In genomic region chr11:61342207-61342803, GRCh38 we compare ENCODE assay signal across 20 cellular contexts. TPM values are rescaled to one million over a fixed set of nuclear protein-coding genes. Genes with fewer than 3 reads are reported as not detected.
A peak's percentile ranks its signal among the peaks of the same experiment; 100 is the strongest.
DNase-seq lines count a peak whose midpoint lies in the region; ATAC-seq and TF ChIP-seq lines count a peak whose summit lies in the region.
"Had no signal": no experiment of that assay in that cellular context is flagged by ENCODE, and none has a peak within 500 bp of the region (broad histone marks: within the 10 kb centered on the region; RNA-seq: fewer than 3 reads in every experiment).

No MANE protein-coding gene starts in this region.

- no peak overlapping the region for H3K9ac ChIP-seq in mammary epithelial cell (ENCODE audit: insufficient read depth, low read length)

- H3K9me3 ChIP-seq in mammary epithelial cell (replicated peaks; ENCODE audit: insufficient read depth, low read length) = no peaks in the 10 kb centered on the region
- no peaks in the 10 kb centered on the region for H3K9me3 ChIP-seq in lung (ENCODE audit: control insufficient read depth in 2 of 2, insufficient read depth in 1 of 2, low read length in 1 of 2)

- H2AFZ ChIP-seq in mammary epithelial cell (ENCODE audit: low read depth, low read length) = no peak overlapping the region

- H3K27me3 Mint-ChIP-seq in MCF 10A (ENCODE audit: insufficient read depth, unreplicated experiment) (no peaks in the 10 kb centered on the region), activated B cell treated with CpG ODN at 0.5 μM for 24 hours (no peaks in the 10 kb centered on the region)
- H3K27me3 Mint-ChIP-seq: CD4-positive, alpha-beta memory T cell had no signal

- BruUV-seq in MCF 10A (replicated peaks; lab: Mats Ljungman, UMichigan) (no TSS peak), mammary epithelial cell (replicated peaks; lab: Mats Ljungman, UMichigan) (no TSS peak)

- H3K9me3 Mint-ChIP-seq in MCF 10A (ENCODE audit: unreplicated experiment) (no peaks in the 10 kb centered on the region), activated B cell treated with CpG ODN at 0.5 μM for 24 hours (no peaks in the 10 kb centered on the region)
- H3K9me3 Mint-ChIP-seq: CD4-positive, alpha-beta memory T cell had no signal

- no peak overlapping the region for H3K4me3 ChIP-seq in mammary epithelial cell (replicated peaks in 1 of 3; ENCODE audit: insufficient read depth in 1 of 3, low read depth in 2 of 3, low read length in 3 of 3)
- no peak overlapping the region for H3K4me3 ChIP-seq in lung
- H3K4me3 ChIP-seq: GM12878 had no signal

- H3K4me1 Mint-ChIP-seq in MCF 10A (ENCODE audit: insufficient read depth, unreplicated experiment) (no peaks in the 10 kb centered on the region), activated B cell treated with CpG ODN at 0.5 μM for 24 hours (peaks cover 30% of the 10 kb centered on the region)
- H3K4me1 Mint-ChIP-seq: CD4-positive, alpha-beta memory T cell had no signal

- TF ChIP-seq CTCF in MCF 10A (IDR thresholded peaks at IDR 0.05; ENCODE audit: unreplicated experiment) (no peak), mammary epithelial cell (conservative IDR thresholded peaks at IDR 0.05 in 1 of 2, IDR thresholded peaks at IDR 0.05 in 1 of 2; ENCODE audit: extremely low read depth in 1 of 2, insufficient read depth in 1 of 2, low read depth in 1 of 2, low read length in 2 of 2) (no peak), activated B cell treated with CpG ODN at 0.5 μM for 24 hours (IDR thresholded peaks at IDR 0.05) (no peak), lung (IDR thresholded peaks at IDR 0.05; ENCODE audit: control extremely low read depth, extremely low read depth) (no peak)

- H3K27ac Mint-ChIP-seq in MCF 10A (ENCODE audit: low read depth, unreplicated experiment) (peak overlapping the region; percentile 74), activated B cell treated with CpG ODN at 0.5 μM for 24 hours (peak overlapping the region; percentile 12)

- H3K4me1 ChIP-seq in mammary epithelial cell (ENCODE audit: insufficient read depth, low read length) (no peaks in the 10 kb centered on the region), lung (ENCODE audit: control insufficient read depth in 2 of 2, insufficient read depth in 2 of 2, low read length in 2 of 2) (no peaks in the 10 kb centered on the region)

- intact Hi-C loops in MCF 10A (cut with micrococcal nuclease) = no loop called here
- intact Hi-C loops in mammary epithelial cell (cut with micrococcal nuclease) = no loop called here
- intact Hi-C loops in activated B cell treated with CpG ODN at 0.5 μM for 24 hours (cut with micrococcal nuclease) = no loop called here

- CTCF ChIA-PET in MCF 10A (lab: Yijun Ruan, JAX) (interaction anchor here (1.0 to 10.1 kb wide), 4 partner anchors 9 to 50 kb away, joined by 3 to 439 read pairs (median 6); partner anchors contain the start of gene TMEM216), mammary epithelial cell (lab: Charles Lee; ENCODE audit: low non-redundant PET) (no interaction called here), activated B cell treated with CpG ODN at 0.5 μM for 24 hours (lab: Charles Lee) (interaction anchor here (1.0 to 10.1 kb wide), 2 partner anchors 20 to 45 kb away, joined by 3 to 561 read pairs; partner anchors contain the start of genes CYB561A3, TMEM138 and TMEM216)

- ATAC-seq in activated B cell treated with CpG ODN at 0.5 μM for 24 hours (ENCODE audit: low read depth) (no peak), lung (ENCODE audit: insufficient read depth, low FRiP score) (peak; percentile 37)
- ATAC-seq: GM12878, SK-N-SH treated with all-trans-retinoic acid at 6 μM for 48 hours had no signal

- dilution Hi-C loops in mammary epithelial cell (cut with HindIII; ENCODE audit: low sequenced_read_pairs) = loop anchor here (5.0 kb wide), 1 partner anchor 50 kb away; the partner anchor contains the start of gene TMEM216

- no peaks in the 10 kb centered on the region for H3K79me2 ChIP-seq in mammary epithelial cell (ENCODE audit: insufficient read depth, low read length)

- H3K36me3 ChIP-seq in mammary epithelial cell (ENCODE audit: insufficient read depth, low read length) = no peaks in the 10 kb centered on the region
- peaks cover 0 to 21% of the 10 kb centered on the region in 2 donors for H3K36me3 ChIP-seq in lung (ENCODE audit: control insufficient read depth in 2 of 2, insufficient read depth in 2 of 2, low read length in 2 of 2)

- in situ Hi-C loops in mammary epithelial cell (cut with MboI; ENCODE audit: low sequenced_read_pairs in 2 of 2) = no loop called here

- H4K20me1 ChIP-seq in mammary epithelial cell (ENCODE audit: insufficient read depth, low read length) = no peaks in the 10 kb centered on the region

- H3K27me3 ChIP-seq in mammary epithelial cell (ENCODE audit: insufficient read depth, low read length) (no peaks in the 10 kb centered on the region), lung (ENCODE audit: control insufficient read depth, insufficient read depth) (no peaks in the 10 kb centered on the region)

- H3K4me3 Mint-ChIP-seq in MCF 10A (ENCODE audit: unreplicated experiment) (no peak overlapping the region), activated B cell treated with CpG ODN at 0.5 μM for 24 hours (no peak overlapping the region)
- H3K4me3 Mint-ChIP-seq: CD4-positive, alpha-beta memory T cell had no signal

- H3K27ac ChIP-seq in mammary epithelial cell (ENCODE audit: insufficient read depth, low read depth, low read length) = no peak overlapping the region
- H3K27ac ChIP-seq in lung (ENCODE audit: low read depth in 1 of 2, low read length in 1 of 2) = no peak overlapping the region

- H3K36me3 Mint-ChIP-seq in MCF 10A (ENCODE audit: insufficient read depth, unreplicated experiment) (peaks cover 42% of the 10 kb centered on the region), activated B cell treated with CpG ODN at 0.5 μM for 24 hours (ENCODE audit: low read depth) (peaks cover 46% of the 10 kb centered on the region)

- 90% methylated on average over 14 of the region's 20 CpGs for WGBS in mammary epithelial cell (ENCODE audit: low coverage, missing lambda C conversion rate)
- 72 to 84% methylated on average over 20 of the region's 20 CpGs for WGBS in lung, 2 donors

- POLR2A ChIA-PET in MCF 10A (lab: Yijun Ruan, JAX) (interaction anchor here (1.2 kb wide), 1 partner anchor 20 kb away, joined by 7 read pairs; the partner anchor contains the start of genes CYB561A3 and TMEM138), activated B cell treated with CpG ODN at 0.5 μM for 24 hours (lab: Charles Lee) (interaction anchor here (0.6 to 10.1 kb wide), 5 partner anchors 16 to 50 kb away, joined by 3 to 224 read pairs (median 5); partner anchors contain the start of genes CYB561A3, TMEM138 and TMEM216)

- H3K4me2 ChIP-seq in mammary epithelial cell (ENCODE audit: insufficient read depth, low read depth, low read length) = no peak overlapping the region

- DNase-seq in MCF 10A (ENCODE audit: unreplicated experiment) = no peak
- no peak for DNase-seq in mammary epithelial cell
- DNase-seq in activated B cell treated with CpG ODN at 0.5 μM for 24 hours = no peak
- DNase-seq in lung (ENCODE audit: low spot score) = no peak
- DNase-seq in stimulated activated CD4-positive, alpha-beta T cell treated with anti-CD3 and anti-CD28 coated beads, Interleukin-2, amount 100 ng/mL, for 48 hours = no peak
- DNase-seq in NCI-H446 treated with DMSO at 0.1 percent for 48 hours (lab: John Stamatoyannopoulos, UW) = no peak
- no peak for DNase-seq in NCI-H524 (lab: John Stamatoyannopoulos, UW)
- DNase-seq: CD4-positive, alpha-beta memory T cell; DMS53; EL; KG1; NCI-H1092; NCI-H1436 treated with DMSO at 0.1 percent for 48 hours; NCI-H2029; NCI-H69; SHP77 treated with DMSO at 0.1 percent for 48 hours had no signal

RNA-seq across cellular contexts. Expression of gene TKFC, which starts 9.3 kb away (rescaled TPM):
- total RNA-seq in MCF 10A (2022) (79.7 and 93.7 TPM in 2 replicates), mammary epithelial cell (10 to 100 TPM; 30.0 to 65.3 TPM), activated B cell treated with CpG ODN at 0.5 μM for 24 hours (59.8 and 63.9 TPM in 2 replicates), lung (10 to 100 TPM; 35.2 to 69.2 TPM)
- polyA plus RNA-seq in mammary epithelial cell (29.5 TPM), lung (10 to 100 TPM; 35.0 to 44.4 TPM)
- 18.2 TPM for polyA minus RNA-seq in mammary epithelial cell

RNA-seq across cellular contexts. Expression of gene DDB1, which starts 9.4 kb away (rescaled TPM):
- total RNA-seq in MCF 10A (2022) = 172 and 188 TPM in 2 replicates
- total RNA-seq in mammary epithelial cell = 100 to 1,000 TPM; 214 to 230 TPM
- 225 TPM for polyA plus RNA-seq in mammary epithelial cell
- polyA minus RNA-seq in mammary epithelial cell = 327 TPM
- 201 and 218 TPM in 2 replicates for total RNA-seq in activated B cell treated with CpG ODN at 0.5 μM for 24 hours
- total RNA-seq in lung = 100 to 1,000 TPM; 141 to 184 TPM
- polyA plus RNA-seq in lung = 100 to 1,000 TPM in 1 of 2 donors, 10 to 100 TPM in 1; 88.5 to 101 TPM

RNA-seq across cellular contexts. Expression of gene CYB561A3, which starts 19.4 kb away (rescaled TPM):
- total RNA-seq in MCF 10A (2022) (28.4 and 28.8 TPM in 2 replicates), mammary epithelial cell (10 to 100 TPM; 65.8 to 74.8 TPM), activated B cell treated with CpG ODN at 0.5 μM for 24 hours (397 and 433 TPM in 2 replicates), lung (10 to 100 TPM; 27.8 to 51.3 TPM)
- polyA plus RNA-seq in mammary epithelial cell (59.4 TPM), lung (10 to 100 TPM; 20.8 to 45.1 TPM)
- 78.6 TPM for polyA minus RNA-seq in mammary epithelial cell

RNA-seq across cellular contexts. Expression of gene TMEM138, which starts 19.9 kb away (rescaled TPM):
- total RNA-seq in MCF 10A (2022) (39.9 and 46.5 TPM in 2 replicates), mammary epithelial cell (10 to 100 TPM; 40.2 to 81.9 TPM), activated B cell treated with CpG ODN at 0.5 μM for 24 hours (69.7 and 81.2 TPM in 2 replicates), lung (10 to 100 TPM; 24.6 to 53.0 TPM)
- polyA plus RNA-seq in mammary epithelial cell (57.8 TPM), lung (10 to 100 TPM; 46.2 to 64.4 TPM)
- 31.5 TPM for polyA minus RNA-seq in mammary epithelial cell

RNA-seq across cellular contexts. Expression of gene VWCE, which starts 47.2 kb away (rescaled TPM):
- total RNA-seq in MCF 10A (2022) = 0.54 and 1.1 TPM in 2 replicates
- total RNA-seq in mammary epithelial cell = under 1 TPM; 0.50 to 0.82 TPM
- 0.34 TPM for polyA plus RNA-seq in mammary epithelial cell
- polyA minus RNA-seq in mammary epithelial cell = not detected
- total RNA-seq in activated B cell treated with CpG ODN at 0.5 μM for 24 hours = 0.76 and 1.3 TPM in 2 replicates
- 1 to 10 TPM in 1 of 2 donors, under 1 TPM in 1; 0.65 to 1.2 TPM for total RNA-seq in lung
- under 1 TPM; 0.13 to 0.55 TPM for polyA plus RNA-seq in lung
- total RNA-seq: A172, RPMI7951 had no signal
- polyA plus RNA-seq: CD4-positive, alpha-beta memory T cell had no signal
